In the genomic region with DNA sequence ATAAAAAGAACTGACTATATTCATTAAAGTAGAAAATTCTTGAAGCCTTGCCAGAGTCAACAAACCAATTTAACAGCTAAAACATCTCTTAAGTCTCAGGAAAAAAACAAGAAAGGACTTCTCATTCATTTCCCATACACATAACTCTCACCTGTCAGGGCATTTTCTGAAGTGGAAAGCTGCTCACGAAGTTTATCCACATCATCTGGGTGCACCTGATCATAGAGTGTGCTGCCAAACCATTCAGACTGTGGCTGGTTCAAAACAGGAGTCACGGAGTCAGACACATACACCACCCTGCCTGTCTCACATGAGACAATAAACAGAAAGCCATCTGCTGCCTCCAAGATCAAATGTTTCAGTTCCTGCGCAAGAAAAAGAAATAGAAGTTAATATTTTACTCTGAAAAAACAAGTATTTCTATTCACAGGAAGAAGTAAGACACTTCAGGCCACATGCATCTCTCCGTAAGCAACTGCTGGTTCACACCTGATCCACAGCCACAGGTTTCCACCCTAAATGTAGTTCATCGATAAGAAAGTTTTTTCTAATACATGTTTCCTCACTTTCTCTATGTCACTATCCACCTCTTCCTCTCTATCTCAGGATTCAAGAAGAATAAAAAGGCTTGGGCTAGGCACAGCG, we compare ENCODE assay signal across 1 cellular context.
TF ChIP-seq lines count a peak whose summit lies in the region.

No MANE protein-coding gene starts in this region.

TF ChIP-seq in K562, 482 proteins besides CTCF, POLR2A, EP300 and RAD21 (continued from another document):
- TF ChIP-seq, protein P1, sequence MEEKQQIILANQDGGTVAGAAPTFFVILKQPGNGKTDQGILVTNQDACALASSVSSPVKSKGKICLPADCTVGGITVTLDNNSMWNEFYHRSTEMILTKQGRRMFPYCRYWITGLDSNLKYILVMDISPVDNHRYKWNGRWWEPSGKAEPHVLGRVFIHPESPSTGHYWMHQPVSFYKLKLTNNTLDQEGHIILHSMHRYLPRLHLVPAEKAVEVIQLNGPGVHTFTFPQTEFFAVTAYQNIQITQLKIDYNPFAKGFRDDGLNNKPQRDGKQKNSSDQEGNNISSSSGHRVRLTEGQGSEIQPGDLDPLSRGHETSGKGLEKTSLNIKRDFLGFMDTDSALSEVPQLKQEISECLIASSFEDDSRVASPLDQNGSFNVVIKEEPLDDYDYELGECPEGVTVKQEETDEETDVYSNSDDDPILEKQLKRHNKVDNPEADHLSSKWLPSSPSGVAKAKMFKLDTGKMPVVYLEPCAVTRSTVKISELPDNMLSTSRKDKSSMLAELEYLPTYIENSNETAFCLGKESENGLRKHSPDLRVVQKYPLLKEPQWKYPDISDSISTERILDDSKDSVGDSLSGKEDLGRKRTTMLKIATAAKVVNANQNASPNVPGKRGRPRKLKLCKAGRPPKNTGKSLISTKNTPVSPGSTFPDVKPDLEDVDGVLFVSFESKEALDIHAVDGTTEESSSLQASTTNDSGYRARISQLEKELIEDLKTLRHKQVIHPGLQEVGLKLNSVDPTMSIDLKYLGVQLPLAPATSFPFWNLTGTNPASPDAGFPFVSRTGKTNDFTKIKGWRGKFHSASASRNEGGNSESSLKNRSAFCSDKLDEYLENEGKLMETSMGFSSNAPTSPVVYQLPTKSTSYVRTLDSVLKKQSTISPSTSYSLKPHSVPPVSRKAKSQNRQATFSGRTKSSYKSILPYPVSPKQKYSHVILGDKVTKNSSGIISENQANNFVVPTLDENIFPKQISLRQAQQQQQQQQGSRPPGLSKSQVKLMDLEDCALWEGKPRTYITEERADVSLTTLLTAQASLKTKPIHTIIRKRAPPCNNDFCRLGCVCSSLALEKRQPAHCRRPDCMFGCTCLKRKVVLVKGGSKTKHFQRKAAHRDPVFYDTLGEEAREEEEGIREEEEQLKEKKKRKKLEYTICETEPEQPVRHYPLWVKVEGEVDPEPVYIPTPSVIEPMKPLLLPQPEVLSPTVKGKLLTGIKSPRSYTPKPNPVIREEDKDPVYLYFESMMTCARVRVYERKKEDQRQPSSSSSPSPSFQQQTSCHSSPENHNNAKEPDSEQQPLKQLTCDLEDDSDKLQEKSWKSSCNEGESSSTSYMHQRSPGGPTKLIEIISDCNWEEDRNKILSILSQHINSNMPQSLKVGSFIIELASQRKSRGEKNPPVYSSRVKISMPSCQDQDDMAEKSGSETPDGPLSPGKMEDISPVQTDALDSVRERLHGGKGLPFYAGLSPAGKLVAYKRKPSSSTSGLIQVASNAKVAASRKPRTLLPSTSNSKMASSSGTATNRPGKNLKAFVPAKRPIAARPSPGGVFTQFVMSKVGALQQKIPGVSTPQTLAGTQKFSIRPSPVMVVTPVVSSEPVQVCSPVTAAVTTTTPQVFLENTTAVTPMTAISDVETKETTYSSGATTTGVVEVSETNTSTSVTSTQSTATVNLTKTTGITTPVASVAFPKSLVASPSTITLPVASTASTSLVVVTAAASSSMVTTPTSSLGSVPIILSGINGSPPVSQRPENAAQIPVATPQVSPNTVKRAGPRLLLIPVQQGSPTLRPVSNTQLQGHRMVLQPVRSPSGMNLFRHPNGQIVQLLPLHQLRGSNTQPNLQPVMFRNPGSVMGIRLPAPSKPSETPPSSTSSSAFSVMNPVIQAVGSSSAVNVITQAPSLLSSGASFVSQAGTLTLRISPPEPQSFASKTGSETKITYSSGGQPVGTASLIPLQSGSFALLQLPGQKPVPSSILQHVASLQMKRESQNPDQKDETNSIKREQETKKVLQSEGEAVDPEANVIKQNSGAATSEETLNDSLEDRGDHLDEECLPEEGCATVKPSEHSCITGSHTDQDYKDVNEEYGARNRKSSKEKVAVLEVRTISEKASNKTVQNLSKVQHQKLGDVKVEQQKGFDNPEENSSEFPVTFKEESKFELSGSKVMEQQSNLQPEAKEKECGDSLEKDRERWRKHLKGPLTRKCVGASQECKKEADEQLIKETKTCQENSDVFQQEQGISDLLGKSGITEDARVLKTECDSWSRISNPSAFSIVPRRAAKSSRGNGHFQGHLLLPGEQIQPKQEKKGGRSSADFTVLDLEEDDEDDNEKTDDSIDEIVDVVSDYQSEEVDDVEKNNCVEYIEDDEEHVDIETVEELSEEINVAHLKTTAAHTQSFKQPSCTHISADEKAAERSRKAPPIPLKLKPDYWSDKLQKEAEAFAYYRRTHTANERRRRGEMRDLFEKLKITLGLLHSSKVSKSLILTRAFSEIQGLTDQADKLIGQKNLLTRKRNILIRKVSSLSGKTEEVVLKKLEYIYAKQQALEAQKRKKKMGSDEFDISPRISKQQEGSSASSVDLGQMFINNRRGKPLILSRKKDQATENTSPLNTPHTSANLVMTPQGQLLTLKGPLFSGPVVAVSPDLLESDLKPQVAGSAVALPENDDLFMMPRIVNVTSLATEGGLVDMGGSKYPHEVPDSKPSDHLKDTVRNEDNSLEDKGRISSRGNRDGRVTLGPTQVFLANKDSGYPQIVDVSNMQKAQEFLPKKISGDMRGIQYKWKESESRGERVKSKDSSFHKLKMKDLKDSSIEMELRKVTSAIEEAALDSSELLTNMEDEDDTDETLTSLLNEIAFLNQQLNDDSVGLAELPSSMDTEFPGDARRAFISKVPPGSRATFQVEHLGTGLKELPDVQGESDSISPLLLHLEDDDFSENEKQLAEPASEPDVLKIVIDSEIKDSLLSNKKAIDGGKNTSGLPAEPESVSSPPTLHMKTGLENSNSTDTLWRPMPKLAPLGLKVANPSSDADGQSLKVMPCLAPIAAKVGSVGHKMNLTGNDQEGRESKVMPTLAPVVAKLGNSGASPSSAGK (IDR thresholded peaks at IDR 0.05): no peak
- TF ChIP-seq, protein P2, sequence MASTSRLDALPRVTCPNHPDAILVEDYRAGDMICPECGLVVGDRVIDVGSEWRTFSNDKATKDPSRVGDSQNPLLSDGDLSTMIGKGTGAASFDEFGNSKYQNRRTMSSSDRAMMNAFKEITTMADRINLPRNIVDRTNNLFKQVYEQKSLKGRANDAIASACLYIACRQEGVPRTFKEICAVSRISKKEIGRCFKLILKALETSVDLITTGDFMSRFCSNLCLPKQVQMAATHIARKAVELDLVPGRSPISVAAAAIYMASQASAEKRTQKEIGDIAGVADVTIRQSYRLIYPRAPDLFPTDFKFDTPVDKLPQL (IDR thresholded peaks at IDR 0.05; ENCODE audit: extremely low read depth, insufficient read length): no peak
- TF ChIP-seq ZNF75A (CRISPR knock-in tag; IDR thresholded peaks at IDR 0.05): no peak
- no peak for TF ChIP-seq PURB (CRISPR knock-in tag; IDR thresholded peaks at IDR 0.05; ENCODE audit: low read depth)
- no peak for TF ChIP-seq GATA2 (CRISPR knock-in tag; IDR thresholded peaks at IDR 0.05)
- TF ChIP-seq, protein P3, sequence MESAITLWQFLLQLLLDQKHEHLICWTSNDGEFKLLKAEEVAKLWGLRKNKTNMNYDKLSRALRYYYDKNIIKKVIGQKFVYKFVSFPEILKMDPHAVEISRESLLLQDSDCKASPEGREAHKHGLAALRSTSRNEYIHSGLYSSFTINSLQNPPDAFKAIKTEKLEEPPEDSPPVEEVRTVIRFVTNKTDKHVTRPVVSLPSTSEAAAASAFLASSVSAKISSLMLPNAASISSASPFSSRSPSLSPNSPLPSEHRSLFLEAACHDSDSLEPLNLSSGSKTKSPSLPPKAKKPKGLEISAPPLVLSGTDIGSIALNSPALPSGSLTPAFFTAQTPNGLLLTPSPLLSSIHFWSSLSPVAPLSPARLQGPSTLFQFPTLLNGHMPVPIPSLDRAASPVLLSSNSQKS (CRISPR knock-in tag; IDR thresholded peaks at IDR 0.05): no peak
- no peak for TF ChIP-seq ZBTB17 (CRISPR knock-in tag; IDR thresholded peaks at IDR 0.05)
- no peak for TF ChIP-seq ZNF436 (CRISPR knock-in tag; IDR thresholded peaks at IDR 0.05)
